1 cellular context compared by ENCODE assay signal in genomic region chr1:37753473-37754321, GRCh38.
TF ChIP-seq lines count a peak whose summit lies in the region.

No MANE protein-coding gene starts in this region.

TF ChIP-seq in GM12878, 131 proteins besides CTCF, POLR2A, EP300 and RAD21:
- TF ChIP-seq POLR2AphosphoS5 (IDR thresholded peaks at IDR 0.05; ENCODE audit: low read length) (no peak), SRF (IDR thresholded peaks at IDR 0.05; ENCODE audit: low read depth in 2 of 2, low read length in 2 of 2) (no peak), CHD2 (IDR thresholded peaks at IDR 0.05; ENCODE audit: borderline replicate concordance, low read depth, low read length) (no peak), ZNF207 (IDR thresholded peaks at IDR 0.05; ENCODE audit: borderline replicate concordance) (no peak), RFX5 (IDR thresholded peaks at IDR 0.05; ENCODE audit: low read depth, low read length) (no peak), STAT3 (IDR thresholded peaks at IDR 0.05; ENCODE audit: low read depth, low read length) (no peak), NR2C1 (IDR thresholded peaks at IDR 0.05) (no peak)
- TF ChIP-seq, protein P1, sequence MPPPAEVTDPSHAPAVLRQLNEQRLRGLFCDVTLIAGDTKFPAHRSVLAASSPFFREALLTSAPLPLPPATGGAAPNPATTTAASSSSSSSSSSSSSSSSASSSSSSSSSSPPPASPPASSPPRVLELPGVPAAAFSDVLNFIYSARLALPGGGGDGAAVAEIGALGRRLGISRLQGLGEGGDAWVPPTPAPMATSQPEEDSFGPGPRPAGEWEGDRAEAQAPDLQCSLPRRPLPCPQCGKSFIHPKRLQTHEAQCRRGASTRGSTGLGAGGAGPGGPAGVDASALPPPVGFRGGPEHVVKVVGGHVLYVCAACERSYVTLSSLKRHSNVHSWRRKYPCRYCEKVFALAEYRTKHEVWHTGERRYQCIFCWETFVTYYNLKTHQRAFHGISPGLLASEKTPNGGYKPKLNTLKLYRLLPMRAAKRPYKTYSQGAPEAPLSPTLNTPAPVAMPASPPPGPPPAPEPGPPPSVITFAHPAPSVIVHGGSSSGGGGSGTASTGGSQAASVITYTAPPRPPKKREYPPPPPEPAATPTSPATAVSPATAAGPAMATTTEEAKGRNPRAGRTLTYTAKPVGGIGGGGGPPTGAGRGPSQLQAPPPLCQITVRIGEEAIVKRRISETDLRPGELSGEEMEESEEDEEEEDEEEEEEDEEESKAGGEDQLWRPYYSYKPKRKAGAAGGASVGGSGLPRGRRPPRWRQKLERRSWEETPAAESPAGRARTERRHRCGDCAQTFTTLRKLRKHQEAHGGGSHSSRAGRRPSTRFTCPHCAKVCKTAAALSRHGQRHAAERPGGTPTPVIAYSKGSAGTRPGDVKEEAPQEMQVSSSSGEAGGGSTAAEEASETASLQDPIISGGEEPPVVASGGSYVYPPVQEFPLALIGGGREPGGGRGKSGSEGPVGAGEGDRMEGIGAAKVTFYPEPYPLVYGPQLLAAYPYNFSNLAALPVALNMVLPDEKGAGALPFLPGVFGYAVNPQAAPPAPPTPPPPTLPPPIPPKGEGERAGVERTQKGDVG (CRISPR knock-in tag; IDR thresholded peaks at IDR 0.05), result no peak
- TF ChIP-seq, protein P2, sequence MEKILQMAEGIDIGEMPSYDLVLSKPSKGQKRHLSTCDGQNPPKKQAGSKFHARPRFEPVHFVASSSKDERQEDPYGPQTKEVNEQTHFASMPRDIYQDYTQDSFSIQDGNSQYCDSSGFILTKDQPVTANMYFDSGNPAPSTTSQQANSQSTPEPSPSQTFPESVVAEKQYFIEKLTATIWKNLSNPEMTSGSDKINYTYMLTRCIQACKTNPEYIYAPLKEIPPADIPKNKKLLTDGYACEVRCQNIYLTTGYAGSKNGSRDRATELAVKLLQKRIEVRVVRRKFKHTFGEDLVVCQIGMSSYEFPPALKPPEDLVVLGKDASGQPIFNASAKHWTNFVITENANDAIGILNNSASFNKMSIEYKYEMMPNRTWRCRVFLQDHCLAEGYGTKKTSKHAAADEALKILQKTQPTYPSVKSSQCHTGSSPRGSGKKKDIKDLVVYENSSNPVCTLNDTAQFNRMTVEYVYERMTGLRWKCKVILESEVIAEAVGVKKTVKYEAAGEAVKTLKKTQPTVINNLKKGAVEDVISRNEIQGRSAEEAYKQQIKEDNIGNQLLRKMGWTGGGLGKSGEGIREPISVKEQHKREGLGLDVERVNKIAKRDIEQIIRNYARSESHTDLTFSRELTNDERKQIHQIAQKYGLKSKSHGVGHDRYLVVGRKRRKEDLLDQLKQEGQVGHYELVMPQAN (conservative IDR thresholded peaks at IDR 0.05), result no peak
